ENCODE assay signal across 8 cellular contexts in the genomic region with DNA sequence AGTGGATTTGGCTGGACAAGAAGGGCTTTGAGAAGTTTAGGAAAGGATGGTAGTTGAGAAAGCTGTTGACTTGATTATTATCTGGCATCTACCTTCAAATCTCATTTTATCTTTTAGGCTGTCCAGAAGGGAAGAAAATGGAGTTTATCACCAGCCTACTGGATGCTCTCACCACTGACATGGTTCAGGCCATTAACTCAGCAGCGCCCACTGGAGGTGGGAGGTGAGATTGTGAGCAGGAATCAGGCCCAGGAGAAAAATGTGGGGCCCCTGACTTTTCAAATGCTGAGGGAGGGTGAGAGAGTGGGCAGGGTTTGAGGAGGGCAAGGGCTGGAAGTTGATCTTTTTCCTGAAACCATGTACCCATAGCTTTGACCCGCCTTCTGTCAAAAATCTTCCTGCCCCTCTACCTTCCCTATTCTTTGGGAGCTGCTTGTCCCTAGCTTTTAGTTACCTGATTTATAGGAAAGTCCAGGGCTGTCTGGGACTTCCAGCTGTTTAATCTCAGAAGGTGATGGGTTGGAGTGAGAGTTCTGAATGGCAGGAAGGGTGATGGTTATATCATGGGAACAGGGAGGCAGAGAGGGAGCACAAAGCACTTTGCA.
DNase-seq lines count a peak whose midpoint lies in the region; ATAC-seq and TF ChIP-seq lines count a peak whose summit lies in the region.

No MANE protein-coding gene starts in this region.

- H3K9me3 Mint-ChIP-seq in Calu3 (ENCODE audit: low read depth, unreplicated experiment) (no peaks in the 10 kb centered on the region), WTC11 (peaks cover 12% of the 10 kb centered on the region; the same call in 1 of the 2 replicates), immature natural killer cell (no peaks in the 10 kb centered on the region)
- H3K9me3 Mint-ChIP-seq in stimulated activated naive B cell treated with anti-CD40 and anti-IgM and Interleukin-4, amounts not matched to agents 10 μg/mL and 1 μg/mL and 100 μg/mL, for 72 hours, result no peaks in the 10 kb centered on the region

- peak; percentile 73 for DNase-seq in Calu3
- peak; percentile 39 for DNase-seq in H4 (ENCODE audit: low spot score)
- peak; percentile 83 for DNase-seq in WTC11 (ENCODE audit: low spot score)
- peak in 2 of 3 donors; percentile 2 to 5 for DNase-seq in immature natural killer cell
- no peak for DNase-seq in stimulated activated naive B cell treated with anti-CD40 and anti-IgM and Interleukin-4, amounts not matched to agents 10 μg/mL and 1 μg/mL and 100 μg/mL, for 72 hours
- DNase-seq in effector CD8-positive, alpha-beta T cell (lab: John Stamatoyannopoulos, UW), result no peak
- no peak for DNase-seq in omental fat pad (ENCODE audit: low spot score)

- peaks cover 10% of the 10 kb centered on the region for H3K4me1 Mint-ChIP-seq in Calu3 (ENCODE audit: low read depth, unreplicated experiment)
- peaks cover 20% of the 10 kb centered on the region for H3K4me1 Mint-ChIP-seq in WTC11
- peaks cover 7 to 9% of the 10 kb centered on the region in 2 donors for H3K4me1 Mint-ChIP-seq in immature natural killer cell
- peaks cover 7 to 14% of the 10 kb centered on the region in 2 donors for H3K4me1 Mint-ChIP-seq in stimulated activated naive B cell treated with anti-CD40 and anti-IgM and Interleukin-4, amounts not matched to agents 10 μg/mL and 1 μg/mL and 100 μg/mL, for 72 hours

- POLR2A ChIA-PET in WTC11 (lab: Charles Lee), result no interaction called here

- no peak overlapping the region for H3K4me3 Mint-ChIP-seq in Calu3 (ENCODE audit: low read depth, unreplicated experiment)
- H3K4me3 Mint-ChIP-seq in WTC11, result no peak overlapping the region
- H3K4me3 Mint-ChIP-seq in immature natural killer cell, result no peak overlapping the region
- H3K4me3 Mint-ChIP-seq in stimulated activated naive B cell treated with anti-CD40 and anti-IgM and Interleukin-4, amounts not matched to agents 10 μg/mL and 1 μg/mL and 100 μg/mL, for 72 hours, result no peak overlapping the region

- no peaks in the 10 kb centered on the region for H3K27me3 Mint-ChIP-seq in Calu3 (ENCODE audit: unreplicated experiment)
- H3K27me3 Mint-ChIP-seq in WTC11 (ENCODE audit: low read depth), result no peaks in the 10 kb centered on the region
- peaks cover 2 to 5% (median 3%) of the 10 kb centered on the region in 3 donors for H3K27me3 Mint-ChIP-seq in immature natural killer cell (ENCODE audit: low read depth in 3 of 3)
- H3K27me3 Mint-ChIP-seq in stimulated activated naive B cell treated with anti-CD40 and anti-IgM and Interleukin-4, amounts not matched to agents 10 μg/mL and 1 μg/mL and 100 μg/mL, for 72 hours, result peaks cover 11 to 12% of the 10 kb centered on the region in 2 donors

- peak overlapping the region; percentile 28 for H3K27ac Mint-ChIP-seq in Calu3 (ENCODE audit: unreplicated experiment)
- H3K27ac Mint-ChIP-seq in WTC11, result no peak overlapping the region
- no peak overlapping the region for H3K27ac Mint-ChIP-seq in immature natural killer cell
- H3K27ac Mint-ChIP-seq in stimulated activated naive B cell treated with anti-CD40 and anti-IgM and Interleukin-4, amounts not matched to agents 10 μg/mL and 1 μg/mL and 100 μg/mL, for 72 hours, result no peak overlapping the region

- BruUV-seq in Calu3 (replicated peaks; lab: Mats Ljungman, UMichigan), result no TSS peak

- intact Hi-C loops in Calu3 (cut with micrococcal nuclease; ENCODE audit: unreplicated experiment), result loop anchor here (1.0 kb wide), 1 partner anchor 136 kb away; no protein-coding TSS in a partner anchor

- ATAC-seq in WTC11 (peak; percentile 92), omental fat pad (ENCODE audit: low FRiP score) (no peak), HG03196 (IDR thresholded peaks at IDR 0.05; ENCODE audit: unreplicated experiment) (no peak)
- peak; percentile 39 to 41 for ATAC-seq in stimulated activated naive B cell treated with anti-CD40 and anti-IgM and Interleukin-4, amounts not matched to agents 10 μg/mL and 1 μg/mL and 100 μg/mL, for 72 hours (replicated peaks)

- H3K36me3 Mint-ChIP-seq in Calu3 (ENCODE audit: insufficient read depth, unreplicated experiment) (peaks cover 6% of the 10 kb centered on the region), WTC11 (no peaks in the 10 kb centered on the region), immature natural killer cell (no peaks in the 10 kb centered on the region)
- H3K36me3 Mint-ChIP-seq in stimulated activated naive B cell treated with anti-CD40 and anti-IgM and Interleukin-4, amounts not matched to agents 10 μg/mL and 1 μg/mL and 100 μg/mL, for 72 hours, result no peaks in the 10 kb centered on the region

- TF ChIP-seq CTCF in Calu3 (IDR thresholded peaks at IDR 0.05; ENCODE audit: unreplicated experiment) (peak; percentile 75), WTC11 (IDR thresholded peaks at IDR 0.05) (peak; percentile 81), omental fat pad (IDR thresholded peaks at IDR 0.05) (no peak)

- CTCF ChIA-PET in Calu3 (lab: Charles Lee), result interaction anchor here (0.6 to 1.4 kb wide), 2 partner anchors 134 to 194 kb away, joined by 3 to 5 read pairs; partner anchors contain the start of gene SMOC1
- CTCF ChIA-PET in WTC11 (lab: Charles Lee), result interaction anchor here (0.7 to 2.3 kb wide), 15 partner anchors 11 to 439 kb away, joined by 3 to 25 read pairs (median 5); partner anchors contain the start of genes CCDC177 and SMOC1

TF ChIP-seq in WTC11, 78 proteins besides CTCF, POLR2A, EP300 and RAD21:
- no peak for TF ChIP-seq IRF1 (CRISPR knock-in tag; IDR thresholded peaks at IDR 0.05)
- no peak for TF ChIP-seq ZNF423 (CRISPR knock-in tag; IDR thresholded peaks at IDR 0.05)
- no peak for TF ChIP-seq CREB1 (CRISPR knock-in tag; IDR thresholded peaks at IDR 0.05)
- no peak for TF ChIP-seq SMAD3 (CRISPR knock-in tag; IDR thresholded peaks at IDR 0.05; ENCODE audit: borderline replicate concordance)

Comparison
In these comparisons a context has a peak if more than half of its experiments do, and no peak if none do; other contexts are left out.
1. DNase-seq: peak in Calu3 (single experiment), H4 (single experiment), WTC11 (single experiment) and immature natural killer cell (2 of 3); none in stimulated activated naive B cell treated with anti-CD40 and anti-IgM and Interleukin-4, amounts not matched to agents 10 μg/mL and 1 μg/mL and 100 μg/mL, for 72 hours (single experiment), effector CD8-positive, alpha-beta T cell (single experiment) and omental fat pad (single experiment).
2. CTCF ChIP-seq: peak in Calu3 (single experiment) and WTC11 (single experiment); none in omental fat pad (0 of 3).
3. ATAC-seq: peak in WTC11 (single experiment) and stimulated activated naive B cell treated with anti-CD40 and anti-IgM and Interleukin-4, amounts not matched to agents 10 μg/mL and 1 μg/mL and 100 μg/mL, for 72 hours (2 of 2); none in omental fat pad (single experiment) and HG03196 (single experiment).